1 cellular context compared by ENCODE assay signal in the genomic region with DNA sequence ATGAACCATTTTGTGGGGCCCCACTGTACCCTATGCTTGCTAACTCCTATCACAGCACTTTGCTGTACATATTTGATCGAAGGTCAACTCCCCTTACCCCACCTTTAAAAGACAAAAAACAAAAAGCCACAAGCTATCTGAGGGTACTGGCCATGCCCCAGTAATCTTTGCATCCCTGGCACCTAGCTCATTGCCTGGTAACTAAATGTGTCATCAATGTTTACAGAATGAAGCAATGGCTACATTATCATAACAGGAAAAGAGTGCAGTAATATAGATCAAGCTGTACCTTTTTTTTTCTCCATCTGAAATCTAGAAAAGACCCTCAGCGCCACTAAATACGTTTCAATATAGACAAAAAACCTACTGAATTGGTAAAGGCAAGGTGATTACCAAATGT.
TF ChIP-seq lines count a peak whose summit lies in the region.

No MANE protein-coding gene starts in this region.

TF ChIP-seq in GM12878, 131 proteins besides CTCF, POLR2A, EP300 and RAD21:
- TF ChIP-seq, protein P1, sequence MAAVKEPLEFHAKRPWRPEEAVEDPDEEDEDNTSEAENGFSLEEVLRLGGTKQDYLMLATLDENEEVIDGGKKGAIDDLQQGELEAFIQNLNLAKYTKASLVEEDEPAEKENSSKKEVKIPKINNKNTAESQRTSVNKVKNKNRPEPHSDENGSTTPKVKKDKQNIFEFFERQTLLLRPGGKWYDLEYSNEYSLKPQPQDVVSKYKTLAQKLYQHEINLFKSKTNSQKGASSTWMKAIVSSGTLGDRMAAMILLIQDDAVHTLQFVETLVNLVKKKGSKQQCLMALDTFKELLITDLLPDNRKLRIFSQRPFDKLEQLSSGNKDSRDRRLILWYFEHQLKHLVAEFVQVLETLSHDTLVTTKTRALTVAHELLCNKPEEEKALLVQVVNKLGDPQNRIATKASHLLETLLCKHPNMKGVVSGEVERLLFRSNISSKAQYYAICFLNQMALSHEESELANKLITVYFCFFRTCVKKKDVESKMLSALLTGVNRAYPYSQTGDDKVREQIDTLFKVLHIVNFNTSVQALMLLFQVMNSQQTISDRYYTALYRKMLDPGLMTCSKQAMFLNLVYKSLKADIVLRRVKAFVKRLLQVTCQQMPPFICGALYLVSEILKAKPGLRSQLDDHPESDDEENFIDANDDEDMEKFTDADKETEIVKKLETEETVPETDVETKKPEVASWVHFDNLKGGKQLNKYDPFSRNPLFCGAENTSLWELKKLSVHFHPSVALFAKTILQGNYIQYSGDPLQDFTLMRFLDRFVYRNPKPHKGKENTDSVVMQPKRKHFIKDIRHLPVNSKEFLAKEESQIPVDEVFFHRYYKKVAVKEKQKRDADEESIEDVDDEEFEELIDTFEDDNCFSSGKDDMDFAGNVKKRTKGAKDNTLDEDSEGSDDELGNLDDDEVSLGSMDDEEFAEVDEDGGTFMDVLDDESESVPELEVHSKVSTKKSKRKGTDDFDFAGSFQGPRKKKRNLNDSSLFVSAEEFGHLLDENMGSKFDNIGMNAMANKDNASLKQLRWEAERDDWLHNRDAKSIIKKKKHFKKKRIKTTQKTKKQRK (IDR thresholded peaks at IDR 0.05; ENCODE audit: low read depth, low read length), result no peak
- TF ChIP-seq FOXK2 (IDR thresholded peaks at IDR 0.05), result no peak
- no peak for TF ChIP-seq MYC (IDR thresholded peaks at IDR 0.05; ENCODE audit: insufficient read depth, insufficient read length, insufficient replicate concordance, low read length, severe bottlenecking)
- no peak for TF ChIP-seq ZNF217 (IDR thresholded peaks at IDR 0.05)
- no peak for TF ChIP-seq KLF5 (IDR thresholded peaks at IDR 0.05; ENCODE audit: partially characterized antibody)
- TF ChIP-seq DPF2 (IDR thresholded peaks at IDR 0.05), result no peak
- no peak for TF ChIP-seq ASH2L (IDR thresholded peaks at IDR 0.05; ENCODE audit: borderline replicate concordance, low read depth)
- TF ChIP-seq SREBF2 (IDR thresholded peaks at IDR 0.05; ENCODE audit: low read length), result no peak
- TF ChIP-seq CEBPB (IDR thresholded peaks at IDR 0.05; ENCODE audit: borderline replicate concordance in 1 of 2, low read depth in 2 of 2, low read length in 2 of 2), result no peak
- no peak for TF ChIP-seq ZNF384 (IDR thresholded peaks at IDR 0.05; ENCODE audit: borderline replicate concordance, low read depth, low read length)
- no peak for TF ChIP-seq ZNF24 (IDR thresholded peaks at IDR 0.05)
- no peak for TF ChIP-seq GABPA (IDR thresholded peaks at IDR 0.05; ENCODE audit: low read depth)
- no peak for TF ChIP-seq SIN3A (IDR thresholded peaks at IDR 0.05; ENCODE audit: low read depth, low read length)
- no peak for TF ChIP-seq BHLHE40 (IDR thresholded peaks at IDR 0.05; ENCODE audit: borderline replicate concordance in 1 of 2, low read depth in 2 of 2, low read length in 1 of 2)
- TF ChIP-seq MEF2A (IDR thresholded peaks at IDR 0.05; ENCODE audit: insufficient read depth, low read depth, low read length), result no peak
- TF ChIP-seq, protein P2, sequence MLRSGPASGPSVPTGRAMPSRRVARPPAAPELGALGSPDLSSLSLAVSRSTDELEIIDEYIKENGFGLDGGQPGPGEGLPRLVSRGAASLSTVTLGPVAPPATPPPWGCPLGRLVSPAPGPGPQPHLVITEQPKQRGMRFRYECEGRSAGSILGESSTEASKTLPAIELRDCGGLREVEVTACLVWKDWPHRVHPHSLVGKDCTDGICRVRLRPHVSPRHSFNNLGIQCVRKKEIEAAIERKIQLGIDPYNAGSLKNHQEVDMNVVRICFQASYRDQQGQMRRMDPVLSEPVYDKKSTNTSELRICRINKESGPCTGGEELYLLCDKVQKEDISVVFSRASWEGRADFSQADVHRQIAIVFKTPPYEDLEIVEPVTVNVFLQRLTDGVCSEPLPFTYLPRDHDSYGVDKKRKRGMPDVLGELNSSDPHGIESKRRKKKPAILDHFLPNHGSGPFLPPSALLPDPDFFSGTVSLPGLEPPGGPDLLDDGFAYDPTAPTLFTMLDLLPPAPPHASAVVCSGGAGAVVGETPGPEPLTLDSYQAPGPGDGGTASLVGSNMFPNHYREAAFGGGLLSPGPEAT (IDR thresholded peaks at IDR 0.05; ENCODE audit: low read depth), result no peak
- TF ChIP-seq, protein P3, sequence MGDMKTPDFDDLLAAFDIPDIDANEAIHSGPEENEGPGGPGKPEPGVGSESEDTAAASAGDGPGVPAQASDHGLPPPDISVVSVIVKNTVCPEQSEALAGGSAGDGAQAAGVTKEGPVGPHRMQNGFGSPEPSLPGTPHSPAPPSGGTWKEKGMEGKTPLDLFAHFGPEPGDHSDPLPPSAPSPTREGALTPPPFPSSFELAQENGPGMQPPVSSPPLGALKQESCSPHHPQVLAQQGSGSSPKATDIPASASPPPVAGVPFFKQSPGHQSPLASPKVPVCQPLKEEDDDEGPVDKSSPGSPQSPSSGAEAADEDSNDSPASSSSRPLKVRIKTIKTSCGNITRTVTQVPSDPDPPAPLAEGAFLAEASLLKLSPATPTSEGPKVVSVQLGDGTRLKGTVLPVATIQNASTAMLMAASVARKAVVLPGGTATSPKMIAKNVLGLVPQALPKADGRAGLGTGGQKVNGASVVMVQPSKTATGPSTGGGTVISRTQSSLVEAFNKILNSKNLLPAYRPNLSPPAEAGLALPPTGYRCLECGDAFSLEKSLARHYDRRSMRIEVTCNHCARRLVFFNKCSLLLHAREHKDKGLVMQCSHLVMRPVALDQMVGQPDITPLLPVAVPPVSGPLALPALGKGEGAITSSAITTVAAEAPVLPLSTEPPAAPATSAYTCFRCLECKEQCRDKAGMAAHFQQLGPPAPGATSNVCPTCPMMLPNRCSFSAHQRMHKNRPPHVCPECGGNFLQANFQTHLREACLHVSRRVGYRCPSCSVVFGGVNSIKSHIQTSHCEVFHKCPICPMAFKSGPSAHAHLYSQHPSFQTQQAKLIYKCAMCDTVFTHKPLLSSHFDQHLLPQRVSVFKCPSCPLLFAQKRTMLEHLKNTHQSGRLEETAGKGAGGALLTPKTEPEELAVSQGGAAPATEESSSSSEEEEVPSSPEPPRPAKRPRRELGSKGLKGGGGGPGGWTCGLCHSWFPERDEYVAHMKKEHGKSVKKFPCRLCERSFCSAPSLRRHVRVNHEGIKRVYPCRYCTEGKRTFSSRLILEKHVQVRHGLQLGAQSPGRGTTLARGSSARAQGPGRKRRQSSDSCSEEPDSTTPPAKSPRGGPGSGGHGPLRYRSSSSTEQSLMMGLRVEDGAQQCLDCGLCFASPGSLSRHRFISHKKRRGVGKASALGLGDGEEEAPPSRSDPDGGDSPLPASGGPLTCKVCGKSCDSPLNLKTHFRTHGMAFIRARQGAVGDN (IDR thresholded peaks at IDR 0.05), result no peak
